17 cellular contexts compared by ENCODE assay signal in genomic region chr1:20008391-20008841, GRCh38. TPM values are rescaled to one million over a fixed set of nuclear protein-coding genes. Genes with fewer than 3 reads are reported as not detected.
DNase-seq lines count a peak whose midpoint lies in the region; ATAC-seq and TF ChIP-seq lines count a peak whose summit lies in the region.
"Had no signal": no experiment of that assay in that cellular context is flagged by ENCODE, and none has a peak within 500 bp of the region (broad histone marks: within the 10 kb centered on the region; RNA-seq: fewer than 3 reads in every experiment).

No MANE protein-coding gene starts in this region.

- H3K4me1 ChIP-seq in aorta (ENCODE audit: control insufficient read depth in 1 of 2, insufficient read depth in 2 of 2, low read length in 2 of 2) (no peaks in the 10 kb centered on the region), prostate gland (replicated peaks) (no peaks in the 10 kb centered on the region)

- H3K4me1 Mint-ChIP-seq in T-cell, result no peaks in the 10 kb centered on the region

- POLR2A ChIA-PET in T-cell (lab: Charles Lee), result no interaction called here

- H3K27me3 ChIP-seq in aorta (ENCODE audit: control insufficient read depth in 1 of 2, insufficient read depth in 2 of 2, low read length in 1 of 2) (no peaks in the 10 kb centered on the region), prostate gland (replicated peaks; ENCODE audit: insufficient read depth) (no peaks in the 10 kb centered on the region)

- TF ChIP-seq POLR2A in erythroblast (IDR thresholded peaks at IDR 0.05; ENCODE audit: low read length) (peak; percentile 54), prostate gland (IDR thresholded peaks at IDR 0.05) (no peak)

- peaks cover 8 to 14% (median 9%) of the 10 kb centered on the region in 3 donors for H3K9me3 Mint-ChIP-seq in T-cell

- TF ChIP-seq CTCF in prostate gland (IDR thresholded peaks at IDR 0.05), result no peak

- H3K9me3 ChIP-seq in aorta (ENCODE audit: control insufficient read depth, low read length) (peaks cover 3% of the 10 kb centered on the region), prostate gland (no peaks in the 10 kb centered on the region)
- H3K9me3 ChIP-seq: SK-N-SH had no signal

- WGBS in aorta, 2 donors, result 38 to 43% methylated on average over 2 of the region's 2 CpGs
- WGBS in prostate gland, result 87% methylated on average over 2 of the region's 2 CpGs

- H3K36me3 Mint-ChIP-seq in T-cell, result no peaks in the 10 kb centered on the region

- ATAC-seq in left lobe of liver (peak; percentile 85), aorta (ENCODE audit: low FRiP score) (peak; percentile 93), HG03039 (IDR thresholded peaks at IDR 0.05; ENCODE audit: unreplicated experiment) (no peak), T-cell (replicated peaks in 1 of 4) (no peak)

- H3K27ac Mint-ChIP-seq in T-cell, result no peak overlapping the region

- no peak overlapping the region for H3K4me3 ChIP-seq in aorta (ENCODE audit: low read length in 2 of 2)
- H3K4me3 ChIP-seq in prostate gland, result no peak overlapping the region

- H3K27ac ChIP-seq in aorta (ENCODE audit: low read depth in 1 of 2, low read length in 2 of 2), result no peak overlapping the region
- H3K27ac ChIP-seq in prostate gland, result peak overlapping the region in 1 of 2 donors; percentile 22

- peaks cover 40 to 55% of the 10 kb centered on the region in 2 donors for H3K27me3 Mint-ChIP-seq in T-cell

- no peaks in the 10 kb centered on the region for H3K36me3 ChIP-seq in aorta (ENCODE audit: control insufficient read depth in 1 of 2, insufficient read depth in 2 of 2, low read length in 1 of 2)
- no peaks in the 10 kb centered on the region for H3K36me3 ChIP-seq in prostate gland

- peak; percentile 16 for DNase-seq in NCI-H748 (lab: John Stamatoyannopoulos, UW; ENCODE audit: unreplicated experiment)
- no peak for DNase-seq in NCI-H748 treated with DMSO at 0.1 percent for 48 hours (lab: John Stamatoyannopoulos, UW)
- DNase-seq in erythroblast (lab: John Stamatoyannopoulos, UW), result peak; percentile 85 to 88
- DNase-seq in left lobe of liver (ENCODE audit: low spot score), result peak; percentile 53
- DNase-seq in aorta, result peak in 1 of 2 donors; percentile 60
- DNase-seq in prostate gland (ENCODE audit: low spot score), result no peak
- no peak for DNase-seq in T-cell
- DNase-seq: activated naive CD4-positive, alpha-beta T cell; COR-L47; foreskin melanocyte; GF-D8; NCI-H1092 treated with DMSO at 0.1 percent for 48 hours; NCI-H446; SK-N-SH; stimulated activated CD4-positive, alpha-beta T cell treated with anti-CD3 and anti-CD28 coated beads, Interleukin-4, amount 100 ng/mL, for 1 hour had no signal

- no peak overlapping the region for H3K4me3 Mint-ChIP-seq in T-cell

- intact Hi-C loops in aorta (cut with DNase I), result no loop called here
- intact Hi-C loops in prostate gland (cut with DNase I), result no loop called here

- CTCF ChIA-PET in T-cell (lab: Charles Lee), result no interaction called here

RNA-seq across cellular contexts. Expression of gene PLA2G2A, which starts 29.0 kb away (rescaled TPM):
- total RNA-seq in left lobe of liver, result 128 TPM
- 1,000 to 10,000 TPM in 1 of 2 donors, 100 to 1,000 TPM in 1; 901 to 2,513 TPM for total RNA-seq in aorta
- 10 to 100 TPM; 11.2 to 26.9 TPM for polyA plus RNA-seq in aorta
- total RNA-seq in prostate gland, result 100 to 1,000 TPM; 106 to 146 TPM
- not detected for total RNA-seq in T-cell
- total RNA-seq: A172 had no signal
- polyA plus RNA-seq: SK-N-SH had no signal

Comparison
In these comparisons a context has a peak if more than half of its experiments do, and no peak if none do; other contexts are left out.
1. DNase-seq: peak in NCI-H748 (single experiment), erythroblast (2 of 2) and left lobe of liver (single experiment); none in NCI-H748 treated with DMSO at 0.1 percent for 48 hours (single experiment), prostate gland (single experiment) and T-cell (0 of 34).
2. ATAC-seq: peak in left lobe of liver (single experiment) and aorta (single experiment); none in HG03039 (single experiment) and T-cell (0 of 4).
3. RNA of gene PLA2G2A, which starts 29.0 kb away (total RNA-seq): 901 to 2,513 TPM in aorta, 106 to 146 TPM in prostate gland and 128 TPM in left lobe of liver (single experiment); not detected in T-cell; every median in the first group is over 10 times any median in the second.